ENCODE assay signal across 10 cellular contexts in genomic region chr21:35046880-35047229, GRCh38. TPM values are rescaled to one million over a fixed set of nuclear protein-coding genes. Genes with fewer than 3 reads are reported as not detected.
DNase-seq lines count a peak whose midpoint lies in the region; ATAC-seq and TF ChIP-seq lines count a peak whose summit lies in the region.
"Had no signal": no experiment of that assay in that cellular context is flagged by ENCODE, and none has a peak within 500 bp of the region (broad histone marks: within the 10 kb centered on the region; RNA-seq: fewer than 3 reads in every experiment).

No MANE protein-coding gene starts in this region.

- H3K36me3 Mint-ChIP-seq in naive thymus-derived CD4-positive, alpha-beta T cell = peaks cover 6 to 48% (median 19%) of the 10 kb centered on the region in 5 donors

- TF ChIP-seq POLR2A in NB4 (IDR thresholded peaks at IDR 0.05; ENCODE audit: extremely low read depth, insufficient read length) = no peak

- H3K27ac ChIP-seq in BLaER1 treated with 17β-estradiol and CSF1 and Interleukin-3, amounts not matched to agents 10 nM and 100 nM = peak overlapping the region in 10 of 11 experiments; percentile 63 to 98 (median 92); a peak in 20 of 22 replicates
- H3K27ac ChIP-seq in naive thymus-derived CD4-positive, alpha-beta T cell (ENCODE audit: low read depth, low read length) = peak overlapping the region; percentile 77

- no peaks in the 10 kb centered on the region for H3K9me3 ChIP-seq in BLaER1 treated with 17β-estradiol and CSF1 and Interleukin-3, amounts not matched to agents 10 nM and 100 nM (replicated peaks in 1 of 11)
- no peaks in the 10 kb centered on the region for H3K9me3 ChIP-seq in naive thymus-derived CD4-positive, alpha-beta T cell (ENCODE audit: control insufficient read depth in 2 of 3, low read length in 3 of 3)
- H3K9me3 ChIP-seq: body of pancreas had no signal

- H3K4me1 Mint-ChIP-seq in naive thymus-derived CD4-positive, alpha-beta T cell = peaks cover 58 to 91% (median 72%) of the 10 kb centered on the region in 7 donors

- peak overlapping the region; percentile 56 to 97 (median 83) for H3K4me3 ChIP-seq in BLaER1 treated with 17β-estradiol and CSF1 and Interleukin-3, amounts not matched to agents 10 nM and 100 nM
- peak overlapping the region; percentile 98 for H3K4me3 ChIP-seq in NB4 (ENCODE audit: low read depth, low read length)
- peak overlapping the region; percentile 15 to 45 for H3K4me3 ChIP-seq in cardiac fibroblast (replicated peaks in 1 of 2; ENCODE audit: low read depth in 2 of 2, low read length in 2 of 2)
- peak overlapping the region; percentile 76 for H3K4me3 ChIP-seq in naive thymus-derived CD4-positive, alpha-beta T cell (ENCODE audit: low read length)
- H3K4me3 ChIP-seq: body of pancreas had no signal

- peaks cover 0 to 44% (median 14%) of the 10 kb centered on the region in 11 experiments; a peak in 12 of 22 replicates for H4K20me1 ChIP-seq in BLaER1 treated with 17β-estradiol and CSF1 and Interleukin-3, amounts not matched to agents 10 nM and 100 nM

- H3K27me3 ChIP-seq in BLaER1 treated with 17β-estradiol and CSF1 and Interleukin-3, amounts not matched to agents 10 nM and 100 nM = peaks cover 0 to 31% (median 0%) of the 10 kb centered on the region in 11 experiments; a peak in 3 of 22 replicates
- H3K27me3 ChIP-seq in naive thymus-derived CD4-positive, alpha-beta T cell (ENCODE audit: control insufficient read depth in 2 of 2, insufficient read depth in 2 of 2, low read length in 2 of 2) = no peaks in the 10 kb centered on the region
- H3K27me3 ChIP-seq: body of pancreas had no signal

- no peak for ATAC-seq in naive thymus-derived CD4-positive, alpha-beta T cell
- ATAC-seq in HG03175 (IDR thresholded peaks at IDR 0.05; ENCODE audit: unreplicated experiment) = no peak
- no peak for ATAC-seq in HG03521 (IDR thresholded peaks at IDR 0.05; ENCODE audit: unreplicated experiment)

- peaks cover 0 to 3% (median 0%) of the 10 kb centered on the region in 5 donors for H3K27me3 Mint-ChIP-seq in naive thymus-derived CD4-positive, alpha-beta T cell

- peaks cover 0 to 51% (median 41%) of the 10 kb centered on the region in 11 experiments; a peak in 17 of 22 replicates for H3K36me3 ChIP-seq in BLaER1 treated with 17β-estradiol and CSF1 and Interleukin-3, amounts not matched to agents 10 nM and 100 nM
- peaks cover 0 to 8% (median 0%) of the 10 kb centered on the region in 3 experiments for H3K36me3 ChIP-seq in naive thymus-derived CD4-positive, alpha-beta T cell (ENCODE audit: control insufficient read depth in 2 of 3, insufficient read depth in 3 of 3, low read length in 3 of 3)

- H3K9me3 Mint-ChIP-seq in naive thymus-derived CD4-positive, alpha-beta T cell = peaks cover 0 to 12% (median 0%) of the 10 kb centered on the region in 11 donors

- TF ChIP-seq CTCF in NB4 (IDR thresholded peaks at IDR 0.05; ENCODE audit: low read depth, low read length) = no peak
- no peak for TF ChIP-seq CTCF in cardiac fibroblast (IDR thresholded peaks at IDR 0.05; ENCODE audit: low read depth, low read length)

- DNase-seq in NB4 (ENCODE audit: low read depth) (no peak), cardiac fibroblast (ENCODE audit: low read depth in 2 of 2) (no peak), midbrain (lab: John Stamatoyannopoulos, UW) (no peak), cortex of kidney (lab: John Stamatoyannopoulos, UW) (no peak)
- no peak for DNase-seq in naive thymus-derived CD4-positive, alpha-beta T cell
- DNase-seq: stimulated activated CD4-positive, alpha-beta T cell treated with anti-CD3 and anti-CD28 coated beads, Interleukin-2, amount 100 ng/mL, for 48 hours had no signal

- peak overlapping the region; percentile 81 to 99 (median 96) for H3K4me2 ChIP-seq in BLaER1 treated with 17β-estradiol and CSF1 and Interleukin-3, amounts not matched to agents 10 nM and 100 nM

- peak overlapping the region; percentile 93 to 100 (median 98) for H3K27ac Mint-ChIP-seq in naive thymus-derived CD4-positive, alpha-beta T cell

- POLR2A ChIA-PET in naive thymus-derived CD4-positive, alpha-beta T cell (lab: Charles Lee) = interaction anchor here (0.6 to 5.5 kb wide), 20 partner anchors 9 to 1097 kb away, joined by 3 to 110 read pairs (median 6); no protein-coding TSS in a partner anchor

- H3K9ac ChIP-seq in BLaER1 treated with 17β-estradiol and CSF1 and Interleukin-3, amounts not matched to agents 10 nM and 100 nM = peak overlapping the region; percentile 44 to 98 (median 89); a peak in 21 of 22 replicates

- CTCF ChIA-PET in naive thymus-derived CD4-positive, alpha-beta T cell (lab: Charles Lee) = interaction anchor here (0.6 to 7.4 kb wide), 6 partner anchors 18 to 185 kb away, joined by 3 to 71 read pairs (median 3); no protein-coding TSS in a partner anchor

- intact Hi-C loops in naive thymus-derived CD4-positive, alpha-beta T cell (cut with micrococcal nuclease) = loop anchor here (5.0 kb wide), 4 partner anchors 35 to 1020 kb away; partner anchors contain the start of gene RCAN1 (in 1 of the 2)

- H3K4me1 ChIP-seq in BLaER1 treated with 17β-estradiol and CSF1 and Interleukin-3, amounts not matched to agents 10 nM and 100 nM = peaks cover 57 to 87% (median 70%) of the 10 kb centered on the region in 10 experiments
- H3K4me1 ChIP-seq in naive thymus-derived CD4-positive, alpha-beta T cell (ENCODE audit: control insufficient read depth in 2 of 2, insufficient read depth in 2 of 2, low read length in 2 of 2) = peaks cover 62 to 64% of the 10 kb centered on the region in 2 donors

- peak overlapping the region; percentile 90 to 99 (median 97) for H3K4me3 Mint-ChIP-seq in naive thymus-derived CD4-positive, alpha-beta T cell

RNA-seq across cellular contexts. Expression of gene RUNX1, which starts 2.2 kb away (rescaled TPM):
- total RNA-seq in naive thymus-derived CD4-positive, alpha-beta T cell = 100 to 1,000 TPM in 1 of 5 experiments, 10 to 100 TPM in 4; 55.3 to 154 (median 98.5) TPM
- 10 to 100 TPM; 27.9 to 42.8 TPM for polyA plus RNA-seq in naive thymus-derived CD4-positive, alpha-beta T cell

Comparison
In these comparisons a context has a peak if more than half of its experiments do, and no peak if none do; other contexts are left out.
1. H3K4me3 ChIP-seq: peak in every context shown above with its lines; median percentile 98 in NB4; 83 in BLaER1 treated with 17β-estradiol and CSF1 and Interleukin-3, amounts not matched to agents 10 nM and 100 nM; 76 in naive thymus-derived CD4-positive, alpha-beta T cell; 30 in cardiac fibroblast.